Comparison of ENCODE assay signal across 1 cellular context in the genomic region with DNA sequence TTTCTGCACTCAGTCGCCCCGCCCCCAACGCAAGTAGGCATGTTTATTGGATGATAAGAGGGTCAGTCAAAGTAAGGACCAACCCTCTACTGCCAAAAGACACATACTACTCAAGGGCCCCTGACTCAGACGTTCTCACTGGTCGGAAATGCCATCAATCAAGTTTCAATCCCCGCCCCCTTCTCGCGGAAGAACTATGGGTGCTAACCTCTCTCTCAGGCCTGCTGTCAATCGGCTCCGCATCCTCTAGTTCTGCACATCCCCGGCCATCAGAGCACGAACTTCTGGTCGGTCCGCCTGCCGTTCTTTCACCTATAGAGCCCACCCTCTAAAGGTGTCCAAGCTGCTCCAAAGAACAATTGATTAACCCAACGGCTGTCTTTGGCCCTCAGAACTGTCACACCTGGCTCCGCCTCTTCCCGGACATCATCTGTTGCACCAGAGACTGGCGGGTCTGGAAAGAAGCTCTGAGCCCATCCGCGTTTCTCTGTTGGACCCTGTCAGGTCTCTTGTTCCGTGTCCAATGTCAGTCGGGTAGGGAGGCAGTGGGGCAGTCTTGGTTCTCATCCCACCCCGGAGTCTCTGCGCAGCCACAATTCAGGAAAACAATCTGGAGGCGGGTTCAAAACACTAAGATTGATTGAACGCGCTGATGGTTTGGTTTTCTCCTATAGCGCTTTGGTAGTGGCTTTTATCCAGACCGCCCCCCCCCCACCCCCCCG.
A peak's percentile ranks its signal among the peaks of the same experiment; 100 is the strongest.
TF ChIP-seq lines count a peak whose summit lies in the region.

No MANE protein-coding gene starts in this region.

TF ChIP-seq in K562, 482 proteins besides CTCF, POLR2A, EP300 and RAD21 (continued from another document and continues in another):
- 0 out of 2 replicates have a peak, but pooled peaks have one; percentile 66 for TF ChIP-seq GABPB1 (CRISPR knock-in tag; IDR thresholded peaks at IDR 0.05)
- TF ChIP-seq ZNF764 (CRISPR knock-in tag; IDR thresholded peaks at IDR 0.05; ENCODE audit: low read depth): no peak
- TF ChIP-seq, protein P1, sequence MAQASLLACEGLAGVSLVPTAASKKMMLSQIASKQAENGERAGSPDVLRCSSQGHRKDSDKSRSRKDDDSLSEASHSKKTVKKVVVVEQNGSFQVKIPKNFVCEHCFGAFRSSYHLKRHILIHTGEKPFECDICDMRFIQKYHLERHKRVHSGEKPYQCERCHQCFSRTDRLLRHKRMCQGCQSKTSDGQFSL (CRISPR knock-in tag; IDR thresholded peaks at IDR 0.05): peak; percentile 55; the same call in 1 of the 2 replicates
- TF ChIP-seq, protein P1 (tag; IDR thresholded peaks at IDR 0.05): no peak
- TF ChIP-seq ATF1 (CRISPR knock-in tag; IDR thresholded peaks at IDR 0.05): no peak
- peak; percentile 75 for TF ChIP-seq ATF1 (tag; IDR thresholded peaks at IDR 0.05)
- TF ChIP-seq, protein P2, sequence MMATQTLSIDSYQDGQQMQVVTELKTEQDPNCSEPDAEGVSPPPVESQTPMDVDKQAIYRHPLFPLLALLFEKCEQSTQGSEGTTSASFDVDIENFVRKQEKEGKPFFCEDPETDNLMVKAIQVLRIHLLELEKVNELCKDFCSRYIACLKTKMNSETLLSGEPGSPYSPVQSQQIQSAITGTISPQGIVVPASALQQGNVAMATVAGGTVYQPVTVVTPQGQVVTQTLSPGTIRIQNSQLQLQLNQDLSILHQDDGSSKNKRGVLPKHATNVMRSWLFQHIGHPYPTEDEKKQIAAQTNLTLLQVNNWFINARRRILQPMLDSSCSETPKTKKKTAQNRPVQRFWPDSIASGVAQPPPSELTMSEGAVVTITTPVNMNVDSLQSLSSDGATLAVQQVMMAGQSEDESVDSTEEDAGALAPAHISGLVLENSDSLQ (IDR thresholded peaks at IDR 0.05): peak; percentile 100
- TF ChIP-seq ZFX (CRISPR knock-in tag; IDR thresholded peaks at IDR 0.05): peak; percentile 83
- TF ChIP-seq TAF7 (tag; IDR thresholded peaks at IDR 0.05): peak; percentile 90
- TF ChIP-seq, protein P3, sequence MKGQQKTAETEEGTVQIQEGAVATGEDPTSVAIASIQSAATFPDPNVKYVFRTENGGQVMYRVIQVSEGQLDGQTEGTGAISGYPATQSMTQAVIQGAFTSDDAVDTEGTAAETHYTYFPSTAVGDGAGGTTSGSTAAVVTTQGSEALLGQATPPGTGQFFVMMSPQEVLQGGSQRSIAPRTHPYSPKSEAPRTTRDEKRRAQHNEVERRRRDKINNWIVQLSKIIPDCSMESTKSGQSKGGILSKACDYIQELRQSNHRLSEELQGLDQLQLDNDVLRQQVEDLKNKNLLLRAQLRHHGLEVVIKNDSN (CRISPR knock-in tag; IDR thresholded peaks at IDR 0.05): no peak
- TF ChIP-seq L3MBTL2 (IDR thresholded peaks at IDR 0.05): peak; percentile 40; the same call in 1 of the 2 replicates
- TF ChIP-seq ZSCAN29 (IDR thresholded peaks at IDR 0.05): no peak
- TF ChIP-seq STAT5B (CRISPR knock-in tag; IDR thresholded peaks at IDR 0.05): no peak
- TF ChIP-seq TGIF2 (CRISPR knock-in tag; IDR thresholded peaks at IDR 0.05): no peak
- no peak for TF ChIP-seq ZNF707 (CRISPR knock-in tag; conservative IDR thresholded peaks at IDR 0.05)
- TF ChIP-seq ELF1 (tag; IDR thresholded peaks at IDR 0.05): peak; percentile 61; the same call in 1 of the 2 replicates
- TF ChIP-seq MAFG (tag; conservative IDR thresholded peaks at IDR 0.05): no peak
- no peak for TF ChIP-seq COPS2 (conservative IDR thresholded peaks at IDR 0.05)
- TF ChIP-seq TAF1 (IDR thresholded peaks at IDR 0.05; ENCODE audit: control insufficient read depth, extremely low read depth, insufficient read depth, low read length, severe bottlenecking): peak; percentile 27
- TF ChIP-seq MCM3 (IDR thresholded peaks at IDR 0.05): no peak
- TF ChIP-seq SPI1 (IDR thresholded peaks at IDR 0.05; ENCODE audit: borderline replicate concordance, low read depth, low read length): no peak
- TF ChIP-seq, protein P4, sequence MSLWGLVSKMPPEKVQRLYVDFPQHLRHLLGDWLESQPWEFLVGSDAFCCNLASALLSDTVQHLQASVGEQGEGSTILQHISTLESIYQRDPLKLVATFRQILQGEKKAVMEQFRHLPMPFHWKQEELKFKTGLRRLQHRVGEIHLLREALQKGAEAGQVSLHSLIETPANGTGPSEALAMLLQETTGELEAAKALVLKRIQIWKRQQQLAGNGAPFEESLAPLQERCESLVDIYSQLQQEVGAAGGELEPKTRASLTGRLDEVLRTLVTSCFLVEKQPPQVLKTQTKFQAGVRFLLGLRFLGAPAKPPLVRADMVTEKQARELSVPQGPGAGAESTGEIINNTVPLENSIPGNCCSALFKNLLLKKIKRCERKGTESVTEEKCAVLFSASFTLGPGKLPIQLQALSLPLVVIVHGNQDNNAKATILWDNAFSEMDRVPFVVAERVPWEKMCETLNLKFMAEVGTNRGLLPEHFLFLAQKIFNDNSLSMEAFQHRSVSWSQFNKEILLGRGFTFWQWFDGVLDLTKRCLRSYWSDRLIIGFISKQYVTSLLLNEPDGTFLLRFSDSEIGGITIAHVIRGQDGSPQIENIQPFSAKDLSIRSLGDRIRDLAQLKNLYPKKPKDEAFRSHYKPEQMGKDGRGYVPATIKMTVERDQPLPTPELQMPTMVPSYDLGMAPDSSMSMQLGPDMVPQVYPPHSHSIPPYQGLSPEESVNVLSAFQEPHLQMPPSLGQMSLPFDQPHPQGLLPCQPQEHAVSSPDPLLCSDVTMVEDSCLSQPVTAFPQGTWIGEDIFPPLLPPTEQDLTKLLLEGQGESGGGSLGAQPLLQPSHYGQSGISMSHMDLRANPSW (CRISPR knock-in tag; IDR thresholded peaks at IDR 0.05): no peak
- TF ChIP-seq, protein P5, sequence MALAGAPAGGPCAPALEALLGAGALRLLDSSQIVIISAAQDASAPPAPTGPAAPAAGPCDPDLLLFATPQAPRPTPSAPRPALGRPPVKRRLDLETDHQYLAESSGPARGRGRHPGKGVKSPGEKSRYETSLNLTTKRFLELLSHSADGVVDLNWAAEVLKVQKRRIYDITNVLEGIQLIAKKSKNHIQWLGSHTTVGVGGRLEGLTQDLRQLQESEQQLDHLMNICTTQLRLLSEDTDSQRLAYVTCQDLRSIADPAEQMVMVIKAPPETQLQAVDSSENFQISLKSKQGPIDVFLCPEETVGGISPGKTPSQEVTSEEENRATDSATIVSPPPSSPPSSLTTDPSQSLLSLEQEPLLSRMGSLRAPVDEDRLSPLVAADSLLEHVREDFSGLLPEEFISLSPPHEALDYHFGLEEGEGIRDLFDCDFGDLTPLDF (CRISPR knock-in tag; IDR thresholded peaks at IDR 0.05): no peak
- TF ChIP-seq, protein P6, sequence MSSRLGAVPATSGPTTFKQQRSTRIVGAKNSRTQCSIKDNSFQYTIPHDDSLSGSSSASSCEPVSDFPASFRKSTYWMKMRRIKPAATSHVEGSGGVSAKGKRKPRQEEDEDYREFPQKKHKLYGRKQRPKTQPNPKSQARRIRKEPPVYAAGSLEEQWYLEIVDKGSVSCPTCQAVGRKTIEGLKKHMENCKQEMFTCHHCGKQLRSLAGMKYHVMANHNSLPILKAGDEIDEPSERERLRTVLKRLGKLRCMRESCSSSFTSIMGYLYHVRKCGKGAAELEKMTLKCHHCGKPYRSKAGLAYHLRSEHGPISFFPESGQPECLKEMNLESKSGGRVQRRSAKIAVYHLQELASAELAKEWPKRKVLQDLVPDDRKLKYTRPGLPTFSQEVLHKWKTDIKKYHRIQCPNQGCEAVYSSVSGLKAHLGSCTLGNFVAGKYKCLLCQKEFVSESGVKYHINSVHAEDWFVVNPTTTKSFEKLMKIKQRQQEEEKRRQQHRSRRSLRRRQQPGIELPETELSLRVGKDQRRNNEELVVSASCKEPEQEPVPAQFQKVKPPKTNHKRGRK (tag; IDR thresholded peaks at IDR 0.05): no peak
- TF ChIP-seq, protein P7, sequence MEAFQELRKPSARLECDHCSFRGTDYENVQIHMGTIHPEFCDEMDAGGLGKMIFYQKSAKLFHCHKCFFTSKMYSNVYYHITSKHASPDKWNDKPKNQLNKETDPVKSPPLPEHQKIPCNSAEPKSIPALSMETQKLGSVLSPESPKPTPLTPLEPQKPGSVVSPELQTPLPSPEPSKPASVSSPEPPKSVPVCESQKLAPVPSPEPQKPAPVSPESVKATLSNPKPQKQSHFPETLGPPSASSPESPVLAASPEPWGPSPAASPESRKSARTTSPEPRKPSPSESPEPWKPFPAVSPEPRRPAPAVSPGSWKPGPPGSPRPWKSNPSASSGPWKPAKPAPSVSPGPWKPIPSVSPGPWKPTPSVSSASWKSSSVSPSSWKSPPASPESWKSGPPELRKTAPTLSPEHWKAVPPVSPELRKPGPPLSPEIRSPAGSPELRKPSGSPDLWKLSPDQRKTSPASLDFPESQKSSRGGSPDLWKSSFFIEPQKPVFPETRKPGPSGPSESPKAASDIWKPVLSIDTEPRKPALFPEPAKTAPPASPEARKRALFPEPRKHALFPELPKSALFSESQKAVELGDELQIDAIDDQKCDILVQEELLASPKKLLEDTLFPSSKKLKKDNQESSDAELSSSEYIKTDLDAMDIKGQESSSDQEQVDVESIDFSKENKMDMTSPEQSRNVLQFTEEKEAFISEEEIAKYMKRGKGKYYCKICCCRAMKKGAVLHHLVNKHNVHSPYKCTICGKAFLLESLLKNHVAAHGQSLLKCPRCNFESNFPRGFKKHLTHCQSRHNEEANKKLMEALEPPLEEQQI (IDR thresholded peaks at IDR 0.05): no peak
- TF ChIP-seq, protein P8, sequence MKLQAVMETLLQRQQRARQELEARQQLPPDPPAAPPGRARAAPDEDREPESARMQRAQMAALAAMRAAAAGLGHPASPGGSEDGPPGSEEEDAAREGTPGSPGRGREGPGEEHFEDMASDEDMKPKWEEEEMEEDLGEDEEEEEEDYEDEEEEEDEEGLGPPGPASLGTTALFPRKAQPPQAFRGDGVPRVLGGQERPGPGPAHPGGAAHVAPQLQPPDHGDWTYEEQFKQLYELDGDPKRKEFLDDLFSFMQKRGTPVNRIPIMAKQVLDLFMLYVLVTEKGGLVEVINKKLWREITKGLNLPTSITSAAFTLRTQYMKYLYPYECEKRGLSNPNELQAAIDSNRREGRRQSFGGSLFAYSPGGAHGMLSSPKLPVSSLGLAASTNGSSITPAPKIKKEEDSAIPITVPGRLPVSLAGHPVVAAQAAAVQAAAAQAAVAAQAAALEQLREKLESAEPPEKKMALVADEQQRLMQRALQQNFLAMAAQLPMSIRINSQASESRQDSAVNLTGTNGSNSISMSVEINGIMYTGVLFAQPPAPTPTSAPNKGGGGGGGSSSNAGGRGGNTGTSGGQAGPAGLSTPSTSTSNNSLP (IDR thresholded peaks at IDR 0.05; ENCODE audit: borderline replicate concordance, low read depth, low read length): 0 out of 2 replicates have a peak, but pooled peaks have one; percentile 29
- TF ChIP-seq, protein P9, sequence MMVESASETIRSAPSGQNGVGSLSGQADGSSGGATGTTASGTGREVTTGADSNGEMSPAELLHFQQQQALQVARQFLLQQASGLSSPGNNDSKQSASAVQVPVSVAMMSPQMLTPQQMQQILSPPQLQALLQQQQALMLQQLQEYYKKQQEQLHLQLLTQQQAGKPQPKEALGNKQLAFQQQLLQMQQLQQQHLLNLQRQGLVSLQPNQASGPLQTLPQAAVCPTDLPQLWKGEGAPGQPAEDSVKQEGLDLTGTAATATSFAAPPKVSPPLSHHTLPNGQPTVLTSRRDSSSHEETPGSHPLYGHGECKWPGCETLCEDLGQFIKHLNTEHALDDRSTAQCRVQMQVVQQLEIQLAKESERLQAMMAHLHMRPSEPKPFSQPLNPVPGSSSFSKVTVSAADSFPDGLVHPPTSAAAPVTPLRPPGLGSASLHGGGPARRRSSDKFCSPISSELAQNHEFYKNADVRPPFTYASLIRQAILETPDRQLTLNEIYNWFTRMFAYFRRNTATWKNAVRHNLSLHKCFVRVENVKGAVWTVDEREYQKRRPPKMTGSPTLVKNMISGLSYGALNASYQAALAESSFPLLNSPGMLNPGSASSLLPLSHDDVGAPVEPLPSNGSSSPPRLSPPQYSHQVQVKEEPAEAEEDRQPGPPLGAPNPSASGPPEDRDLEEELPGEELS (CRISPR knock-in tag; IDR thresholded peaks at IDR 0.05; ENCODE audit: borderline replicate concordance): no peak
- TF ChIP-seq ZNF212 (CRISPR knock-in tag; IDR thresholded peaks at IDR 0.05): no peak
- TF ChIP-seq, protein P10, sequence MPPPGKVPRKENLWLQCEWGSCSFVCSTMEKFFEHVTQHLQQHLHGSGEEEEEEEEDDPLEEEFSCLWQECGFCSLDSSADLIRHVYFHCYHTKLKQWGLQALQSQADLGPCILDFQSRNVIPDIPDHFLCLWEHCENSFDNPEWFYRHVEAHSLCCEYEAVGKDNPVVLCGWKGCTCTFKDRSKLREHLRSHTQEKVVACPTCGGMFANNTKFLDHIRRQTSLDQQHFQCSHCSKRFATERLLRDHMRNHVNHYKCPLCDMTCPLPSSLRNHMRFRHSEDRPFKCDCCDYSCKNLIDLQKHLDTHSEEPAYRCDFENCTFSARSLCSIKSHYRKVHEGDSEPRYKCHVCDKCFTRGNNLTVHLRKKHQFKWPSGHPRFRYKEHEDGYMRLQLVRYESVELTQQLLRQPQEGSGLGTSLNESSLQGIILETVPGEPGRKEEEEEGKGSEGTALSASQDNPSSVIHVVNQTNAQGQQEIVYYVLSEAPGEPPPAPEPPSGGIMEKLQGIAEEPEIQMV (tag; conservative IDR thresholded peaks at IDR 0.05; ENCODE audit: low read depth): no peak
- TF ChIP-seq RFX7 (CRISPR knock-in tag; IDR thresholded peaks at IDR 0.05): no peak
- no peak for TF ChIP-seq ADNP (tag; IDR thresholded peaks at IDR 0.05)
- no peak for TF ChIP-seq ESRRB (CRISPR knock-in tag; IDR thresholded peaks at IDR 0.05; ENCODE audit: borderline replicate concordance)
- TF ChIP-seq, protein P11, sequence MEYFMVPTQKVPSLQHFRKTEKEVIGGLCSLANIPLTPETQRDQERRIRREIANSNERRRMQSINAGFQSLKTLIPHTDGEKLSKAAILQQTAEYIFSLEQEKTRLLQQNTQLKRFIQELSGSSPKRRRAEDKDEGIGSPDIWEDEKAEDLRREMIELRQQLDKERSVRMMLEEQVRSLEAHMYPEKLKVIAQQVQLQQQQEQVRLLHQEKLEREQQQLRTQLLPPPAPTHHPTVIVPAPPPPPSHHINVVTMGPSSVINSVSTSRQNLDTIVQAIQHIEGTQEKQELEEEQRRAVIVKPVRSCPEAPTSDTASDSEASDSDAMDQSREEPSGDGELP (CRISPR knock-in tag; IDR thresholded peaks at IDR 0.05; ENCODE audit: borderline replicate concordance): peak; percentile 81
- no peak for TF ChIP-seq THRAP3 (IDR thresholded peaks at IDR 0.05; ENCODE audit: borderline replicate concordance)
- TF ChIP-seq FOXK2 (conservative IDR thresholded peaks at IDR 0.05 in 1 of 2, IDR thresholded peaks at IDR 0.05 in 1 of 2; ENCODE audit: low read depth in 2 of 2): no peak
- TF ChIP-seq GATA2 (CRISPR knock-in tag; IDR thresholded peaks at IDR 0.05): no peak
- TF ChIP-seq JUND (IDR thresholded peaks at IDR 0.05; ENCODE audit: borderline replicate concordance, low read depth, low read length): 0 out of 2 replicates have a peak, but pooled peaks have one; percentile 4
- no peak for TF ChIP-seq JUND (tag; IDR thresholded peaks at IDR 0.05; ENCODE audit: borderline replicate concordance, low read depth, low read length)
- TF ChIP-seq KDM4B (IDR thresholded peaks at IDR 0.05; ENCODE audit: borderline replicate concordance in 2 of 2, low read depth in 1 of 2): no peak
